ENCODE assay signal across 2 cellular contexts in the genomic region with DNA sequence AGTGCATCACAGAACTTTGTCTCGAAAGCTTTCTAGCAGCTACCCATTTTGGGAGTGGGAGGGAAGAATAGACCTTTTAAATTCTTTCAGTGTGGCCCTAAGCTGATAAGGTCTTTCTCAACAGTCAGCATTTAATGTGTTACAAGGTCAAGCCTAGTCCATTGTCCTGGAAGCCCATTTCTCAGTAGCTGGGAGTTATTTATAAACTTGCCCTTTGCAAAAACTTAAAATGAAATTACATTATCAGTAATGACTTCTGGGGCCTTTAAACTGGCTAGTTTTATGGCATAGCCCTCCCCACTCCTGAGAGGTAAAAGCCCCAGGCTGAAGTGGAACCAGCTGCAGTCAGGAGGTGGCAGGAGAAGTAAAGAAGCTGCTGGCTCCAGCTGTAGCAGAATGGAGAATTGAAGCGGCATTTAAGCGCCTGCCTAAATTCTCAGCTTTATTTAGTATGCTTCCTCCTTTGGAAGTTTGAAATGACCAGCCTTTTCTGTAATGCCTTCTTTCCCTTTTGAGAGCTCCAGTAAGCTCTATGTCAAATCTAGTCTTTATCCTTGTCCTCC.
TF ChIP-seq lines count a peak whose summit lies in the region.

No MANE protein-coding gene starts in this region.

TF ChIP-seq in HCT116, 20 proteins besides CTCF, POLR2A, EP300 and RAD21:
- TF ChIP-seq REST (IDR thresholded peaks at IDR 0.05; ENCODE audit: low read depth) = no peak
- no peak for TF ChIP-seq EGR1 (IDR thresholded peaks at IDR 0.05; ENCODE audit: low read depth)
- no peak for TF ChIP-seq JUND (IDR thresholded peaks at IDR 0.05)
- TF ChIP-seq SP1 (IDR thresholded peaks at IDR 0.05; ENCODE audit: low read depth) = no peak
- TF ChIP-seq, protein P1, sequence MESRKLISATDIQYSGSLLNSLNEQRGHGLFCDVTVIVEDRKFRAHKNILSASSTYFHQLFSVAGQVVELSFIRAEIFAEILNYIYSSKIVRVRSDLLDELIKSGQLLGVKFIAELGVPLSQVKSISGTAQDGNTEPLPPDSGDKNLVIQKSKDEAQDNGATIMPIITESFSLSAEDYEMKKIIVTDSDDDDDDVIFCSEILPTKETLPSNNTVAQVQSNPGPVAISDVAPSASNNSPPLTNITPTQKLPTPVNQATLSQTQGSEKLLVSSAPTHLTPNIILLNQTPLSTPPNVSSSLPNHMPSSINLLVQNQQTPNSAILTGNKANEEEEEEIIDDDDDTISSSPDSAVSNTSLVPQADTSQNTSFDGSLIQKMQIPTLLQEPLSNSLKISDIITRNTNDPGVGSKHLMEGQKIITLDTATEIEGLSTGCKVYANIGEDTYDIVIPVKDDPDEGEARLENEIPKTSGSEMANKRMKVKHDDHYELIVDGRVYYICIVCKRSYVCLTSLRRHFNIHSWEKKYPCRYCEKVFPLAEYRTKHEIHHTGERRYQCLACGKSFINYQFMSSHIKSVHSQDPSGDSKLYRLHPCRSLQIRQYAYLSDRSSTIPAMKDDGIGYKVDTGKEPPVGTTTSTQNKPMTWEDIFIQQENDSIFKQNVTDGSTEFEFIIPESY (IDR thresholded peaks at IDR 0.05; ENCODE audit: extremely low read depth, insufficient replicate concordance, low read length) = no peak
- TF ChIP-seq FOSL1 (IDR thresholded peaks at IDR 0.05; ENCODE audit: low read depth) = no peak
- no peak for TF ChIP-seq TCF7L2 (IDR thresholded peaks at IDR 0.05; ENCODE audit: borderline replicate concordance, extremely low read depth, insufficient read depth, insufficient read length)
- TF ChIP-seq ATF3 (IDR thresholded peaks at IDR 0.05) = no peak
- TF ChIP-seq, protein P2, sequence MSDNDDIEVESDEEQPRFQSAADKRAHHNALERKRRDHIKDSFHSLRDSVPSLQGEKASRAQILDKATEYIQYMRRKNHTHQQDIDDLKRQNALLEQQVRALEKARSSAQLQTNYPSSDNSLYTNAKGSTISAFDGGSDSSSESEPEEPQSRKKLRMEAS (IDR thresholded peaks at IDR 0.05) = no peak
- no peak for TF ChIP-seq YY1 (IDR thresholded peaks at IDR 0.05; ENCODE audit: extremely low read depth, insufficient replicate concordance, low read depth, low read length)
- no peak for TF ChIP-seq EZH2 (IDR thresholded peaks at IDR 0.05)
- TF ChIP-seq CBX3 (IDR thresholded peaks at IDR 0.05; ENCODE audit: low read depth) = no peak
- no peak for TF ChIP-seq ZFX (IDR thresholded peaks at IDR 0.05)
- no peak for TF ChIP-seq EZH2phosphoT487 (IDR thresholded peaks at IDR 0.05; ENCODE audit: borderline replicate concordance)
- TF ChIP-seq SRF (IDR thresholded peaks at IDR 0.05; ENCODE audit: low read depth) = no peak
- TF ChIP-seq SIN3A (IDR thresholded peaks at IDR 0.05; ENCODE audit: low read depth) = no peak
- TF ChIP-seq ELF1 (IDR thresholded peaks at IDR 0.05; ENCODE audit: borderline replicate concordance, low read depth) = no peak
- TF ChIP-seq CEBPB (IDR thresholded peaks at IDR 0.05; ENCODE audit: low read depth) = no peak
- no peak for TF ChIP-seq ZNF274 (IDR thresholded peaks at IDR 0.05; ENCODE audit: low read depth, low read length)

TF ChIP-seq in GM12878, 131 proteins besides CTCF, POLR2A, EP300 and RAD21:
- TF ChIP-seq JUND (IDR thresholded peaks at IDR 0.05; ENCODE audit: low read depth, low read length) = no peak
- no peak for TF ChIP-seq KLF5 (IDR thresholded peaks at IDR 0.05; ENCODE audit: partially characterized antibody)
